ENCODE assay signal across 1 cellular context in the genomic region with DNA sequence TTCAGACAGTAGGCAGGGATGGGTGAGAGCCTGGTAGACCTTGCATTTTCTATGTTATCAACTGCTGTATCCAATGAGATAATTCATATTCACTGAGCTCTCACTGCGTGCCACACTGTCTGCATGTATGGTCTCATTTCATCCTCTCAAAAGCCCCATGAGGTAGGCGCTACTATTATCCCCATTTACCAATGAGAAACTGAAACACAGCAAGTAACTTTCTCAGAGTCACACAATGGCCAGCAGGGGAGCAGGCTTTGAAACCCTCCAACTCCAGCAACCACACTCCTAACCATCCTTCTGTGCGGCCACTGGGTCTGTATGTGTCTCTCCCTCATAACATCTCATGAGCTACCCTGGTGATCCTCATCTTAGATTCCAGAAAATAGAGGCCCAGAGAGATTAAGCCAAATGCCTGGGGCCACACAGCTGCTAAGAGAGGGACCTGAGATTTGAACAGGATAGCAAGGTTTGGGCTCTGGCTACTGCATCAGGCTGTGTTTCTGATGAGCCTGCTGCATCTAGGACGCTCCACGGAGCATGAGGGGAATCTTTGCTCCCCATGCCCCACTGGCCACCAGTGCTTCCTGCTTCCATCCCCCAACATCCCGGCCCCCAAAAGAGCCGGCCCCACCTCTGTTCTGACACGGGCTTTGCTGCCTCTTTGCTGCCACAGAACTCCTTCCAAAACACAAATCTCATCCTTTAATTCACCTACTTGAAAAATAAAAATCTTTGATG.
TF ChIP-seq lines count a peak whose summit lies in the region.

No MANE protein-coding gene starts in this region.

TF ChIP-seq in GM12878, 131 proteins besides CTCF, POLR2A, EP300 and RAD21 (continues in another document):
- TF ChIP-seq MEF2A (IDR thresholded peaks at IDR 0.05; ENCODE audit: insufficient read depth, low read depth, low read length) (0 out of 2 replicates have a peak, but pooled peaks have one; percentile 73), LARP7 (IDR thresholded peaks at IDR 0.05) (0 out of 2 replicates have a peak, but pooled peaks have one; percentile 21), ZNF207 (IDR thresholded peaks at IDR 0.05; ENCODE audit: borderline replicate concordance) (peak; percentile 21; the same call in 1 of the 2 replicates), CHD1 (IDR thresholded peaks at IDR 0.05; ENCODE audit: low read depth, low read length) (peak; percentile 46; the same call in 1 of the 2 replicates), HCFC1 (IDR thresholded peaks at IDR 0.05; ENCODE audit: low read length) (0 out of 2 replicates have a peak, but pooled peaks have one; percentile 15), RUNX3 (IDR thresholded peaks at IDR 0.05; ENCODE audit: low read length) (peak; percentile 82), ZZZ3 (IDR thresholded peaks at IDR 0.05; ENCODE audit: control insufficient read depth, insufficient read length, low read depth) (no peak), CBFB (IDR thresholded peaks at IDR 0.05; ENCODE audit: low read depth) (peak; percentile 78; the same call in 1 of the 2 replicates), TCF3 (IDR thresholded peaks at IDR 0.05; ENCODE audit: borderline replicate concordance, insufficient read depth, low read depth, low read length) (peak; percentile 46; the same call in 1 of the 2 replicates), SIN3A (IDR thresholded peaks at IDR 0.05; ENCODE audit: low read depth, low read length) (peak; percentile 43; the same call in 1 of the 2 replicates), TAF1 (IDR thresholded peaks at IDR 0.05; ENCODE audit: borderline replicate concordance, low read depth, low read length) (peak; percentile 80), HDGF (IDR thresholded peaks at IDR 0.05) (no peak), CREB1 (IDR thresholded peaks at IDR 0.05; ENCODE audit: low read depth) (peak; percentile 45; the same call in 1 of the 2 replicates), CHD2 (IDR thresholded peaks at IDR 0.05; ENCODE audit: borderline replicate concordance, low read depth, low read length) (0 out of 2 replicates have a peak, but pooled peaks have one; percentile 44), POLR2AphosphoS5 (IDR thresholded peaks at IDR 0.05; ENCODE audit: low read length) (peak; percentile 90), BHLHE40 (IDR thresholded peaks at IDR 0.05; ENCODE audit: borderline replicate concordance in 1 of 2, low read depth in 2 of 2, low read length in 1 of 2) (peak; percentile 13 to 56; a peak in 1 of 4 replicates), RCOR1 (conservative IDR thresholded peaks at IDR 0.05; ENCODE audit: low read depth, low read length) (0 out of 2 replicates have a peak, but pooled peaks have one; percentile 68), SPI1 (IDR thresholded peaks at IDR 0.05; ENCODE audit: borderline replicate concordance, insufficient read depth, low read depth, low read length) (no peak), BMI1 (IDR thresholded peaks at IDR 0.05; ENCODE audit: borderline replicate concordance) (0 out of 2 replicates have a peak, but pooled peaks have one; percentile 12), POLR2AphosphoS2 (IDR thresholded peaks at IDR 0.05; ENCODE audit: low read depth, low read length) (peak; percentile 92), SMAD5 (IDR thresholded peaks at IDR 0.05; ENCODE audit: low read depth) (peak; percentile 96), EGR1 (IDR thresholded peaks at IDR 0.05; ENCODE audit: borderline replicate concordance in 1 of 2, low read depth in 2 of 2, low read length in 2 of 2) (peak in 1 of 2 experiments; percentile 14; a peak in 1 of 3 replicates), EED (IDR thresholded peaks at IDR 0.05; ENCODE audit: low read depth) (peak; percentile 62; the same call in 1 of the 2 replicates), ATF7 (IDR thresholded peaks at IDR 0.05; ENCODE audit: low read depth) (peak; percentile 54; the same call in 1 of the 2 replicates), RB1 (IDR thresholded peaks at IDR 0.05; ENCODE audit: borderline replicate concordance) (no peak; the same call in 1 of the 2 replicates), WRNIP1 (IDR thresholded peaks at IDR 0.05; ENCODE audit: borderline replicate concordance, low read depth, low read length) (no peak), TBL1XR1 (IDR thresholded peaks at IDR 0.05; ENCODE audit: low read depth, low read length) (peak; percentile 11; the same call in 1 of the 2 replicates), CEBPB (IDR thresholded peaks at IDR 0.05; ENCODE audit: borderline replicate concordance in 1 of 2, low read depth in 2 of 2, low read length in 2 of 2) (no peak), MXI1 (IDR thresholded peaks at IDR 0.05; ENCODE audit: low read depth, low read length) (peak; percentile 81), BACH1 (IDR thresholded peaks at IDR 0.05; ENCODE audit: borderline replicate concordance) (peak; percentile 87), RFX5 (IDR thresholded peaks at IDR 0.05; ENCODE audit: low read depth, low read length) (no peak), CBX3 (IDR thresholded peaks at IDR 0.05; ENCODE audit: borderline replicate concordance, low read depth) (no peak), SP1 (IDR thresholded peaks at IDR 0.05; ENCODE audit: low read depth, low read length) (no peak), NR2C2 (IDR thresholded peaks at IDR 0.05; ENCODE audit: borderline replicate concordance, control insufficient read depth, insufficient read length, low read depth) (no peak), CREM (IDR thresholded peaks at IDR 0.05; ENCODE audit: low read depth) (peak; percentile 71), PAX5 (IDR thresholded peaks at IDR 0.05; ENCODE audit: borderline replicate concordance, low read depth, low read length) (peak; percentile 63; the same call in 1 of the 2 replicates), MYB (IDR thresholded peaks at IDR 0.05; ENCODE audit: borderline replicate concordance, low read depth, low read length) (0 out of 2 replicates have a peak, but pooled peaks have one; percentile 9), MTA3 (IDR thresholded peaks at IDR 0.05; ENCODE audit: borderline replicate concordance, low read length) (peak; percentile 6), YY1 (IDR thresholded peaks at IDR 0.05; ENCODE audit: low read depth, low read length) (peak; percentile 76), ZBED1 (IDR thresholded peaks at IDR 0.05; ENCODE audit: borderline replicate concordance) (peak; percentile 66; the same call in 1 of the 2 replicates)
- TF ChIP-seq, protein P1, sequence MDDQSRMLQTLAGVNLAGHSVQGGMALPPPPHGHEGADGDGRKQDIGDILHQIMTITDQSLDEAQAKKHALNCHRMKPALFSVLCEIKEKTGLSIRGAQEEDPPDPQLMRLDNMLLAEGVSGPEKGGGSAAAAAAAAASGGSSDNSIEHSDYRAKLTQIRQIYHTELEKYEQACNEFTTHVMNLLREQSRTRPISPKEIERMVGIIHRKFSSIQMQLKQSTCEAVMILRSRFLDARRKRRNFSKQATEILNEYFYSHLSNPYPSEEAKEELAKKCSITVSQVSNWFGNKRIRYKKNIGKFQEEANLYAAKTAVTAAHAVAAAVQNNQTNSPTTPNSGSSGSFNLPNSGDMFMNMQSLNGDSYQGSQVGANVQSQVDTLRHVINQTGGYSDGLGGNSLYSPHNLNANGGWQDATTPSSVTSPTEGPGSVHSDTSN (IDR thresholded peaks at IDR 0.05; ENCODE audit: insufficient replicate concordance, low read depth, low read length), result peak; percentile 1
- TF ChIP-seq, protein P2, sequence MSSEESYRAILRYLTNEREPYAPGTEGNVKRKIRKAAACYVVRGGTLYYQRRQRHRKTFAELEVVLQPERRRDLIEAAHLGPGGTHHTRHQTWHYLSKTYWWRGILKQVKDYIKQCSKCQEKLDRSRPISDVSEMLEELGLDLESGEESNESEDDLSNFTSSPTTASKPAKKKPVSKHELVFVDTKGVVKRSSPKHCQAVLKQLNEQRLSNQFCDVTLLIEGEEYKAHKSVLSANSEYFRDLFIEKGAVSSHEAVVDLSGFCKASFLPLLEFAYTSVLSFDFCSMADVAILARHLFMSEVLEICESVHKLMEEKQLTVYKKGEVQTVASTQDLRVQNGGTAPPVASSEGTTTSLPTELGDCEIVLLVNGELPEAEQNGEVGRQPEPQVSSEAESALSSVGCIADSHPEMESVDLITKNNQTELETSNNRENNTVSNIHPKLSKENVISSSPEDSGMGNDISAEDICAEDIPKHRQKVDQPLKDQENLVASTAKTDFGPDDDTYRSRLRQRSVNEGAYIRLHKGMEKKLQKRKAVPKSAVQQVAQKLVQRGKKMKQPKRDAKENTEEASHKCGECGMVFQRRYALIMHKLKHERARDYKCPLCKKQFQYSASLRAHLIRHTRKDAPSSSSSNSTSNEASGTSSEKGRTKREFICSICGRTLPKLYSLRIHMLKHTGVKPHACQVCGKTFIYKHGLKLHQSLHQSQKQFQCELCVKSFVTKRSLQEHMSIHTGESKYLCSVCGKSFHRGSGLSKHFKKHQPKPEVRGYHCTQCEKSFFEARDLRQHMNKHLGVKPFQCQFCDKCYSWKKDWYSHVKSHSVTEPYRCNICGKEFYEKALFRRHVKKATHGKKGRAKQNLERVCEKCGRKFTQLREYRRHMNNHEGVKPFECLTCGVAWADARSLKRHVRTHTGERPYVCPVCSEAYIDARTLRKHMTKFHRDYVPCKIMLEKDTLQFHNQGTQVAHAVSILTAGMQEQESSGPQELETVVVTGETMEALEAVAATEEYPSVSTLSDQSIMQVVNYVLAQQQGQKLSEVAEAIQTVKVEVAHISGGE (CRISPR knock-in tag; IDR thresholded peaks at IDR 0.05), result no peak
- TF ChIP-seq, protein P3, sequence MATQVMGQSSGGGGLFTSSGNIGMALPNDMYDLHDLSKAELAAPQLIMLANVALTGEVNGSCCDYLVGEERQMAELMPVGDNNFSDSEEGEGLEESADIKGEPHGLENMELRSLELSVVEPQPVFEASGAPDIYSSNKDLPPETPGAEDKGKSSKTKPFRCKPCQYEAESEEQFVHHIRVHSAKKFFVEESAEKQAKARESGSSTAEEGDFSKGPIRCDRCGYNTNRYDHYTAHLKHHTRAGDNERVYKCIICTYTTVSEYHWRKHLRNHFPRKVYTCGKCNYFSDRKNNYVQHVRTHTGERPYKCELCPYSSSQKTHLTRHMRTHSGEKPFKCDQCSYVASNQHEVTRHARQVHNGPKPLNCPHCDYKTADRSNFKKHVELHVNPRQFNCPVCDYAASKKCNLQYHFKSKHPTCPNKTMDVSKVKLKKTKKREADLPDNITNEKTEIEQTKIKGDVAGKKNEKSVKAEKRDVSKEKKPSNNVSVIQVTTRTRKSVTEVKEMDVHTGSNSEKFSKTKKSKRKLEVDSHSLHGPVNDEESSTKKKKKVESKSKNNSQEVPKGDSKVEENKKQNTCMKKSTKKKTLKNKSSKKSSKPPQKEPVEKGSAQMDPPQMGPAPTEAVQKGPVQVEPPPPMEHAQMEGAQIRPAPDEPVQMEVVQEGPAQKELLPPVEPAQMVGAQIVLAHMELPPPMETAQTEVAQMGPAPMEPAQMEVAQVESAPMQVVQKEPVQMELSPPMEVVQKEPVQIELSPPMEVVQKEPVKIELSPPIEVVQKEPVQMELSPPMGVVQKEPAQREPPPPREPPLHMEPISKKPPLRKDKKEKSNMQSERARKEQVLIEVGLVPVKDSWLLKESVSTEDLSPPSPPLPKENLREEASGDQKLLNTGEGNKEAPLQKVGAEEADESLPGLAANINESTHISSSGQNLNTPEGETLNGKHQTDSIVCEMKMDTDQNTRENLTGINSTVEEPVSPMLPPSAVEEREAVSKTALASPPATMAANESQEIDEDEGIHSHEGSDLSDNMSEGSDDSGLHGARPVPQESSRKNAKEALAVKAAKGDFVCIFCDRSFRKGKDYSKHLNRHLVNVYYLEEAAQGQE (IDR thresholded peaks at IDR 0.05; ENCODE audit: low read depth, low read length), result no peak
- TF ChIP-seq, protein P4, sequence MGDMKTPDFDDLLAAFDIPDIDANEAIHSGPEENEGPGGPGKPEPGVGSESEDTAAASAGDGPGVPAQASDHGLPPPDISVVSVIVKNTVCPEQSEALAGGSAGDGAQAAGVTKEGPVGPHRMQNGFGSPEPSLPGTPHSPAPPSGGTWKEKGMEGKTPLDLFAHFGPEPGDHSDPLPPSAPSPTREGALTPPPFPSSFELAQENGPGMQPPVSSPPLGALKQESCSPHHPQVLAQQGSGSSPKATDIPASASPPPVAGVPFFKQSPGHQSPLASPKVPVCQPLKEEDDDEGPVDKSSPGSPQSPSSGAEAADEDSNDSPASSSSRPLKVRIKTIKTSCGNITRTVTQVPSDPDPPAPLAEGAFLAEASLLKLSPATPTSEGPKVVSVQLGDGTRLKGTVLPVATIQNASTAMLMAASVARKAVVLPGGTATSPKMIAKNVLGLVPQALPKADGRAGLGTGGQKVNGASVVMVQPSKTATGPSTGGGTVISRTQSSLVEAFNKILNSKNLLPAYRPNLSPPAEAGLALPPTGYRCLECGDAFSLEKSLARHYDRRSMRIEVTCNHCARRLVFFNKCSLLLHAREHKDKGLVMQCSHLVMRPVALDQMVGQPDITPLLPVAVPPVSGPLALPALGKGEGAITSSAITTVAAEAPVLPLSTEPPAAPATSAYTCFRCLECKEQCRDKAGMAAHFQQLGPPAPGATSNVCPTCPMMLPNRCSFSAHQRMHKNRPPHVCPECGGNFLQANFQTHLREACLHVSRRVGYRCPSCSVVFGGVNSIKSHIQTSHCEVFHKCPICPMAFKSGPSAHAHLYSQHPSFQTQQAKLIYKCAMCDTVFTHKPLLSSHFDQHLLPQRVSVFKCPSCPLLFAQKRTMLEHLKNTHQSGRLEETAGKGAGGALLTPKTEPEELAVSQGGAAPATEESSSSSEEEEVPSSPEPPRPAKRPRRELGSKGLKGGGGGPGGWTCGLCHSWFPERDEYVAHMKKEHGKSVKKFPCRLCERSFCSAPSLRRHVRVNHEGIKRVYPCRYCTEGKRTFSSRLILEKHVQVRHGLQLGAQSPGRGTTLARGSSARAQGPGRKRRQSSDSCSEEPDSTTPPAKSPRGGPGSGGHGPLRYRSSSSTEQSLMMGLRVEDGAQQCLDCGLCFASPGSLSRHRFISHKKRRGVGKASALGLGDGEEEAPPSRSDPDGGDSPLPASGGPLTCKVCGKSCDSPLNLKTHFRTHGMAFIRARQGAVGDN (IDR thresholded peaks at IDR 0.05), result peak; percentile 38; the same call in 1 of the 2 replicates
- TF ChIP-seq, protein P5, sequence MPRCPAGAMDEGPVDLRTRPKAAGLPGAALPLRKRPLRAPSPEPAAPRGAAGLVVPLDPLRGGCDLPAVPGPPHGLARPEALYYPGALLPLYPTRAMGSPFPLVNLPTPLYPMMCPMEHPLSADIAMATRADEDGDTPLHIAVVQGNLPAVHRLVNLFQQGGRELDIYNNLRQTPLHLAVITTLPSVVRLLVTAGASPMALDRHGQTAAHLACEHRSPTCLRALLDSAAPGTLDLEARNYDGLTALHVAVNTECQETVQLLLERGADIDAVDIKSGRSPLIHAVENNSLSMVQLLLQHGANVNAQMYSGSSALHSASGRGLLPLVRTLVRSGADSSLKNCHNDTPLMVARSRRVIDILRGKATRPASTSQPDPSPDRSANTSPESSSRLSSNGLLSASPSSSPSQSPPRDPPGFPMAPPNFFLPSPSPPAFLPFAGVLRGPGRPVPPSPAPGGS (IDR thresholded peaks at IDR 0.05; ENCODE audit: borderline replicate concordance, insufficient read depth, low read depth, low read length, poor library complexity, severe bottlenecking), result no peak
- TF ChIP-seq, protein P6, sequence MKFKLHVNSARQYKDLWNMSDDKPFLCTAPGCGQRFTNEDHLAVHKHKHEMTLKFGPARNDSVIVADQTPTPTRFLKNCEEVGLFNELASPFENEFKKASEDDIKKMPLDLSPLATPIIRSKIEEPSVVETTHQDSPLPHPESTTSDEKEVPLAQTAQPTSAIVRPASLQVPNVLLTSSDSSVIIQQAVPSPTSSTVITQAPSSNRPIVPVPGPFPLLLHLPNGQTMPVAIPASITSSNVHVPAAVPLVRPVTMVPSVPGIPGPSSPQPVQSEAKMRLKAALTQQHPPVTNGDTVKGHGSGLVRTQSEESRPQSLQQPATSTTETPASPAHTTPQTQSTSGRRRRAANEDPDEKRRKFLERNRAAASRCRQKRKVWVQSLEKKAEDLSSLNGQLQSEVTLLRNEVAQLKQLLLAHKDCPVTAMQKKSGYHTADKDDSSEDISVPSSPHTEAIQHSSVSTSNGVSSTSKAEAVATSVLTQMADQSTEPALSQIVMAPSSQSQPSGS (IDR thresholded peaks at IDR 0.05; ENCODE audit: low read length), result peak; percentile 22; the same call in 1 of the 2 replicates
